11 cellular contexts compared by ENCODE assay signal in genomic region chrX:12065251-12065650, GRCh38.
A peak's percentile ranks its signal among the peaks of the same experiment; 100 is the strongest.
DNase-seq lines count a peak whose midpoint lies in the region; ATAC-seq, FAIRE-seq and TF ChIP-seq lines count a peak whose summit lies in the region.
"Had no signal": no experiment of that assay in that cellular context is flagged by ENCODE, and none has a peak within 500 bp of the region (broad histone marks: within the 10 kb centered on the region; RNA-seq: fewer than 3 reads in every experiment).

No MANE protein-coding gene starts in this region.

- no peaks in the 10 kb centered on the region for H3K36me3 Mint-ChIP-seq in activated CD4-positive, alpha-beta T cell treated with anti-CD3 and anti-CD28 coated beads, Interleukin-2, amount 10 ng/mL, durations not matched to agents 24 days and 14 days (ENCODE audit: low read depth)

- H3K79me2 ChIP-seq in PC-3 (ENCODE audit: low read length) = no peaks in the 10 kb centered on the region
- H3K79me2 ChIP-seq in endothelial cell of umbilical vein (ENCODE audit: control insufficient read depth, insufficient read depth, low read length) = no peaks in the 10 kb centered on the region

- no peaks in the 10 kb centered on the region for H3F3A ChIP-seq in PC-3 (ENCODE audit: low read length, unreplicated experiment)

- FAIRE-seq in endothelial cell of umbilical vein (lab: Jason Lieb, UNC) = peak; percentile 87
- FAIRE-seq: G401.6, RCC 7860 had no signal

- H3K4me2 ChIP-seq in PC-3 (ENCODE audit: low read length) = no peak overlapping the region
- H3K4me2 ChIP-seq in endothelial cell of umbilical vein (ENCODE audit: insufficient read depth, low read length) = no peak overlapping the region

- H3K9me3 ChIP-seq in PC-3 (ENCODE audit: low read length) (no peaks in the 10 kb centered on the region), endothelial cell of umbilical vein (replicated peaks; ENCODE audit: control insufficient read depth, insufficient read depth, low read length) (no peaks in the 10 kb centered on the region)

- H2AFZ ChIP-seq in PC-3 (ENCODE audit: low read length) (no peak overlapping the region), endothelial cell of umbilical vein (ENCODE audit: low read depth, low read length) (no peak overlapping the region)

- intact Hi-C loops in PC-3 (cut with micrococcal nuclease) = no loop called here
- intact Hi-C loops in endothelial cell of umbilical vein (cut with micrococcal nuclease) = no loop called here
- intact Hi-C loops in posterior cingulate gyrus (cut with DNase I) = no loop called here
- intact Hi-C loops in activated CD4-positive, alpha-beta T cell treated with anti-CD3 and anti-CD28 coated beads, Interleukin-2, amount 10 ng/mL, durations not matched to agents 24 days and 14 days (cut with micrococcal nuclease) = no loop called here

- TF ChIP-seq POLR2A in endothelial cell of umbilical vein (IDR thresholded peaks at IDR 0.05; ENCODE audit: low read depth, low read length) = no peak

- dilution Hi-C loops in endothelial cell of umbilical vein (cut with MboI; ENCODE audit: extremely low pct_ligation_motif_present, low sequenced_read_pairs) = no loop called here

- no peaks in the 10 kb centered on the region for H3K9me1 ChIP-seq in endothelial cell of umbilical vein (replicated peaks; ENCODE audit: control insufficient read depth, extremely low read depth, insufficient read depth, low read length)

- H3K27me3 ChIP-seq in PC-3 (ENCODE audit: low read length) (no peaks in the 10 kb centered on the region), endothelial cell of umbilical vein (ENCODE audit: control insufficient read depth in 2 of 2, insufficient read depth in 2 of 2, low read length in 2 of 2) (no peaks in the 10 kb centered on the region)

- no peaks in the 10 kb centered on the region for H4K20me1 ChIP-seq in PC-3 (ENCODE audit: low read length)
- H4K20me1 ChIP-seq in endothelial cell of umbilical vein (replicated peaks; ENCODE audit: control insufficient read depth, extremely low read depth, insufficient read depth, low read length) = no peaks in the 10 kb centered on the region

- peaks cover 6% of the 10 kb centered on the region; the same call in 1 of the 2 replicates for H3K4me1 ChIP-seq in PC-3 (ENCODE audit: insufficient read depth, low read length)
- no peaks in the 10 kb centered on the region for H3K4me1 ChIP-seq in endothelial cell of umbilical vein (ENCODE audit: control insufficient read depth, extremely low read depth, insufficient read depth, low read length)

- no peak overlapping the region for H3K27ac Mint-ChIP-seq in activated CD4-positive, alpha-beta T cell treated with anti-CD3 and anti-CD28 coated beads, Interleukin-2, amount 10 ng/mL, durations not matched to agents 24 days and 14 days
- H3K27ac Mint-ChIP-seq: activated CD4-positive, alpha-beta T cell treated with anti-CD3 and anti-CD28 coated beads, Interleukin-2, amount 10 ng/mL, durations not matched to agents 7 days and 5 days had no signal

- H3K4me3 ChIP-seq in PC-3 (ENCODE audit: low read length) (no peak overlapping the region), endothelial cell of umbilical vein (replicated peaks in 1 of 3; ENCODE audit: insufficient read depth in 1 of 3, low read depth in 1 of 3, low read length in 3 of 3) (no peak overlapping the region)

- H3K9me2 ChIP-seq in PC-3 (replicated peaks; ENCODE audit: low read length) = no peaks in the 10 kb centered on the region

- ATAC-seq in PC-3 = peak; percentile 31; the same call in 1 of the 2 replicates
- no peak for ATAC-seq in GM21423 (IDR thresholded peaks at IDR 0.05; ENCODE audit: unreplicated experiment)

- POLR2A ChIA-PET in PC-3 (lab: Charles Lee; ENCODE audit: unreplicated experiment) (no interaction called here), endothelial cell of umbilical vein (lab: Charles Lee) (no interaction called here)

- DNase-seq in H4 (ENCODE audit: low spot score) = peak; percentile 14
- peak; percentile 73 for DNase-seq in PC-3
- peak; percentile 6 for DNase-seq in endothelial cell of umbilical vein (ENCODE audit: low read depth, low spot score)
- peak in 8 of 10 donors; percentile 3 to 78 (median 20) for DNase-seq in posterior cingulate gyrus
- no peak for DNase-seq in activated CD4-positive, alpha-beta T cell treated with anti-CD3 and anti-CD28 coated beads, Interleukin-2, amount 10 ng/mL, durations not matched to agents 24 days and 14 days
- no peak for DNase-seq in NCI-H510A (lab: John Stamatoyannopoulos, UW)
- DNase-seq: activated CD4-positive, alpha-beta T cell treated with anti-CD3 and anti-CD28 coated beads, Interleukin-2, amount 10 ng/mL, durations not matched to agents 7 days and 5 days; KG1 had no signal

- no peaks in the 10 kb centered on the region for H3K4me1 Mint-ChIP-seq in activated CD4-positive, alpha-beta T cell treated with anti-CD3 and anti-CD28 coated beads, Interleukin-2, amount 10 ng/mL, durations not matched to agents 24 days and 14 days
- H3K4me1 Mint-ChIP-seq: activated CD4-positive, alpha-beta T cell treated with anti-CD3 and anti-CD28 coated beads, Interleukin-2, amount 10 ng/mL, durations not matched to agents 7 days and 5 days had no signal

- H3K27me3 Mint-ChIP-seq in activated CD4-positive, alpha-beta T cell treated with anti-CD3 and anti-CD28 coated beads, Interleukin-2, amount 10 ng/mL, durations not matched to agents 24 days and 14 days = peaks cover 2% of the 10 kb centered on the region
- H3K27me3 Mint-ChIP-seq: activated CD4-positive, alpha-beta T cell treated with anti-CD3 and anti-CD28 coated beads, Interleukin-2, amount 10 ng/mL, durations not matched to agents 7 days and 5 days had no signal

- H3K9ac ChIP-seq in PC-3 (ENCODE audit: low read length) = no peak overlapping the region
- H3K9ac ChIP-seq in endothelial cell of umbilical vein (replicated peaks; ENCODE audit: extremely low read depth, insufficient read depth, low read length) = no peak overlapping the region

- no TSS peak for BruUV-seq in PC-3 (replicated peaks; lab: Mats Ljungman, UMichigan)
- no TSS peak for BruUV-seq in endothelial cell of umbilical vein (replicated peaks; lab: Mats Ljungman, UMichigan)

- CTCF ChIA-PET in PC-3 (lab: Charles Lee) (no interaction called here), endothelial cell of umbilical vein (lab: Charles Lee) (no interaction called here)

- no peak overlapping the region for H3K4me3 Mint-ChIP-seq in activated CD4-positive, alpha-beta T cell treated with anti-CD3 and anti-CD28 coated beads, Interleukin-2, amount 10 ng/mL, durations not matched to agents 24 days and 14 days
- H3K4me3 Mint-ChIP-seq: activated CD4-positive, alpha-beta T cell treated with anti-CD3 and anti-CD28 coated beads, Interleukin-2, amount 10 ng/mL, durations not matched to agents 7 days and 5 days had no signal

- H3K9me3 Mint-ChIP-seq in activated CD4-positive, alpha-beta T cell treated with anti-CD3 and anti-CD28 coated beads, Interleukin-2, amount 10 ng/mL, durations not matched to agents 24 days and 14 days = no peaks in the 10 kb centered on the region
- H3K9me3 Mint-ChIP-seq: activated CD4-positive, alpha-beta T cell treated with anti-CD3 and anti-CD28 coated beads, Interleukin-2, amount 10 ng/mL, durations not matched to agents 7 days and 5 days had no signal

- TF ChIP-seq CTCF in PC-3 (conservative IDR thresholded peaks at IDR 0.05; ENCODE audit: low read depth, low read length) = no peak
- no peak for TF ChIP-seq CTCF in endothelial cell of umbilical vein (IDR thresholded peaks at IDR 0.05; ENCODE audit: extremely low read depth in 1 of 2, insufficient read depth in 1 of 2, low read depth in 1 of 2, low read length in 2 of 2)

- H3K36me3 ChIP-seq in PC-3 (ENCODE audit: low read depth, low read length) (no peaks in the 10 kb centered on the region), endothelial cell of umbilical vein (ENCODE audit: control insufficient read depth in 2 of 2, extremely low read depth in 1 of 2, insufficient read depth in 2 of 2, low read length in 2 of 2) (no peaks in the 10 kb centered on the region)

- H3K27ac ChIP-seq in PC-3 (ENCODE audit: low read length) = no peak overlapping the region
- no peak overlapping the region for H3K27ac ChIP-seq in endothelial cell of umbilical vein (ENCODE audit: insufficient read depth, low read depth, low read length)

TF ChIP-seq in endothelial cell of umbilical vein, 7 proteins besides CTCF, POLR2A, EP300 and RAD21:
- no peak for TF ChIP-seq EZH2 (IDR thresholded peaks at IDR 0.05; ENCODE audit: borderline replicate concordance, low read depth, low read length, severe bottlenecking)
- no peak for TF ChIP-seq MAX (IDR thresholded peaks at IDR 0.05; ENCODE audit: insufficient read depth, insufficient read length)
- TF ChIP-seq GATA2 (IDR thresholded peaks at IDR 0.05; ENCODE audit: insufficient read depth, insufficient read length, low read depth, low read length) = no peak
- no peak for TF ChIP-seq FOS (IDR thresholded peaks at IDR 0.05; ENCODE audit: borderline replicate concordance, insufficient read depth, low read length)
- no peak for TF ChIP-seq JUN (IDR thresholded peaks at IDR 0.05; ENCODE audit: borderline replicate concordance, insufficient read depth, insufficient read length, low read depth)
- no peak for TF ChIP-seq MYC (IDR thresholded peaks at IDR 0.05; ENCODE audit: low read depth, low read length)
- no peak for TF ChIP-seq POLR2AphosphoS5 (IDR thresholded peaks at IDR 0.05; ENCODE audit: insufficient read depth, low read depth, low read length)

Comparison
In these comparisons a context has a peak if more than half of its experiments do, and no peak if none do; other contexts are left out.
1. DNase-seq: peak in H4 (single experiment), PC-3 (single experiment), endothelial cell of umbilical vein (single experiment) and posterior cingulate gyrus (8 of 10); none in activated CD4-positive, alpha-beta T cell treated with anti-CD3 and anti-CD28 coated beads, Interleukin-2, amount 10 ng/mL, durations not matched to agents 24 days and 14 days (single experiment) and NCI-H510A (single experiment).